28 cellular contexts compared by ENCODE assay signal in genomic region chr1:91816055-91816454, GRCh38.
DNase-seq lines count a peak whose midpoint lies in the region; ATAC-seq, FAIRE-seq and TF ChIP-seq lines count a peak whose summit lies in the region.
"Had no signal": no experiment of that assay in that cellular context is flagged by ENCODE, and none has a peak within 500 bp of the region (broad histone marks: within the 10 kb centered on the region; RNA-seq: fewer than 3 reads in every experiment).

No MANE protein-coding gene starts in this region.

- H3K79me2 ChIP-seq in astrocyte (ENCODE audit: insufficient read depth, low read length), result no peaks in the 10 kb centered on the region

- DNase-seq in astrocyte (ENCODE audit: low read depth), result no peak
- no peak for DNase-seq in kidney
- DNase-seq in nephron progenitor cell, result no peak
- no peak for DNase-seq in type B pancreatic cell (ENCODE audit: extremely low spot score, unreplicated experiment)
- no peak for DNase-seq in NCI-H446 treated with DMSO at 0.1 percent for 48 hours (lab: John Stamatoyannopoulos, UW)
- DNase-seq: activated CD4-positive, alpha-beta T cell treated with anti-CD3 and anti-CD28 coated beads for 36 hours; activated effector memory CD4-positive, alpha-beta T cell treated with Interleukin-2 at 50 U/mL for 16 hours; activated T-cell treated with anti-CD3 and anti-CD28 coated beads for 4 hours; central memory CD4-positive, alpha-beta T cell; foreskin fibroblast; H9; heart right ventricle; Karpas-422; kidney glomerular epithelial cell; mucosa of descending colon; NCI-H2107; NCI-H774; SIG-M5; sigmoid colon; stimulated activated CD4-positive, alpha-beta T cell treated with anti-CD3 and anti-CD28 coated beads, Interleukin-4, amount 100 ng/mL, for 24 hours; T-helper 9 cell; upper lobe of right lung had no signal

- H3K36me3 ChIP-seq in astrocyte (ENCODE audit: insufficient read depth, low read length) (no peaks in the 10 kb centered on the region), kidney (ENCODE audit: control insufficient read depth in 1 of 2, insufficient read depth in 2 of 2, low read length in 2 of 2) (no peaks in the 10 kb centered on the region)
- H3K36me3 ChIP-seq: heart right ventricle, sigmoid colon, upper lobe of right lung had no signal

- H3K4me3 Mint-ChIP-seq in astrocyte (ENCODE audit: unreplicated experiment), result no peak overlapping the region
- H3K4me3 Mint-ChIP-seq in nephron progenitor cell, result no peak overlapping the region
- H3K4me3 Mint-ChIP-seq in type B pancreatic cell, result no peak overlapping the region
- H3K4me3 Mint-ChIP-seq: activated CD4-positive, alpha-beta T cell treated with anti-CD3 and anti-CD28 coated beads for 36 hours; activated naive CD8-positive, alpha-beta T cell; H9 had no signal

- H3K27me3 Mint-ChIP-seq in astrocyte (ENCODE audit: low read depth, unreplicated experiment) (peaks cover 2% of the 10 kb centered on the region), nephron progenitor cell (ENCODE audit: low read depth, poor library complexity) (no peaks in the 10 kb centered on the region), type B pancreatic cell (no peaks in the 10 kb centered on the region)
- H3K27me3 Mint-ChIP-seq: activated CD4-positive, alpha-beta T cell treated with anti-CD3 and anti-CD28 coated beads for 36 hours; activated naive CD8-positive, alpha-beta T cell had no signal

- H3K36me3 Mint-ChIP-seq in astrocyte (ENCODE audit: low read depth, unreplicated experiment) (no peaks in the 10 kb centered on the region), nephron progenitor cell (ENCODE audit: low read depth) (no peaks in the 10 kb centered on the region), type B pancreatic cell (no peaks in the 10 kb centered on the region)

- no peaks in the 10 kb centered on the region for H4K20me1 ChIP-seq in astrocyte (ENCODE audit: insufficient read depth, low read length)

- H3K4me1 Mint-ChIP-seq in astrocyte (ENCODE audit: low read depth, unreplicated experiment), result peaks cover 18% of the 10 kb centered on the region
- H3K4me1 Mint-ChIP-seq in nephron progenitor cell, result peaks cover 44% of the 10 kb centered on the region
- H3K4me1 Mint-ChIP-seq in type B pancreatic cell (ENCODE audit: unreplicated experiment), result peaks cover 47% of the 10 kb centered on the region

- intact Hi-C loops in kidney (cut with DNase I), result no loop called here

- no peak for ATAC-seq in HG02973 (IDR thresholded peaks at IDR 0.05; ENCODE audit: unreplicated experiment)
- ATAC-seq in GM21529 (IDR thresholded peaks at IDR 0.05; ENCODE audit: unreplicated experiment), result no peak
- ATAC-seq in HG03432 (IDR thresholded peaks at IDR 0.05; ENCODE audit: unreplicated experiment), result no peak
- ATAC-seq: activated CD4-positive, alpha-beta T cell treated with anti-CD3 and anti-CD28 coated beads for 36 hours; heart right ventricle; mucosa of descending colon; upper lobe of right lung had no signal

- TF ChIP-seq CTCF in astrocyte (IDR thresholded peaks at IDR 0.05; ENCODE audit: insufficient read depth, low read depth, low read length) (no peak), kidney (IDR thresholded peaks at IDR 0.05; ENCODE audit: borderline replicate concordance, extremely low read depth, insufficient read depth) (no peak), nephron progenitor cell (IDR thresholded peaks at IDR 0.05) (no peak), type B pancreatic cell (conservative IDR thresholded peaks at IDR 0.05) (no peak)

- H3K27me3 ChIP-seq in astrocyte (ENCODE audit: insufficient read depth, low read length), result no peaks in the 10 kb centered on the region
- H3K27me3 ChIP-seq: heart right ventricle, sigmoid colon, upper lobe of right lung had no signal

- no peak overlapping the region for H3K9ac ChIP-seq in astrocyte (ENCODE audit: low read length)
- H3K9ac ChIP-seq in kidney (ENCODE audit: low read length in 2 of 2), result peak overlapping the region in 1 of 2 donors; percentile 42

- H3K27ac ChIP-seq in astrocyte (ENCODE audit: low read depth, low read length) (no peak overlapping the region), kidney (ENCODE audit: low read depth in 2 of 2, low read length in 2 of 2) (peak overlapping the region; percentile 68 to 75)
- H3K27ac ChIP-seq: upper lobe of right lung had no signal

- H3K27ac Mint-ChIP-seq in astrocyte (ENCODE audit: unreplicated experiment), result peak overlapping the region; percentile 10
- H3K27ac Mint-ChIP-seq in nephron progenitor cell, result peak overlapping the region; percentile 26
- H3K27ac Mint-ChIP-seq in type B pancreatic cell, result peak overlapping the region; percentile 21
- H3K27ac Mint-ChIP-seq: activated CD4-positive, alpha-beta T cell treated with anti-CD3 and anti-CD28 coated beads for 36 hours; activated naive CD8-positive, alpha-beta T cell; H9 had no signal

- H2AFZ ChIP-seq in astrocyte (ENCODE audit: low read depth, low read length), result no peak overlapping the region

- no peak for FAIRE-seq in astrocyte (lab: Jason Lieb, UNC)
- peak; percentile 87 for FAIRE-seq in kidney (lab: Jason Lieb, UNC)
- FAIRE-seq: GM12892, RCC 7860 had no signal

- H3K4me2 ChIP-seq in astrocyte (ENCODE audit: low read length), result no peak overlapping the region

- H3K9me3 ChIP-seq in astrocyte (ENCODE audit: insufficient read depth, low read depth, low read length) (no peaks in the 10 kb centered on the region), kidney (ENCODE audit: control insufficient read depth in 1 of 2, low read length in 2 of 2) (no peaks in the 10 kb centered on the region)
- H3K9me3 ChIP-seq: heart right ventricle, mucosa of descending colon, sigmoid colon, upper lobe of right lung had no signal

- H3K9me3 Mint-ChIP-seq in astrocyte (ENCODE audit: unreplicated experiment) (no peaks in the 10 kb centered on the region), nephron progenitor cell (no peaks in the 10 kb centered on the region), type B pancreatic cell (no peaks in the 10 kb centered on the region)
- H3K9me3 Mint-ChIP-seq: H9 had no signal

- H3K4me3 ChIP-seq in astrocyte (ENCODE audit: insufficient read depth, low read depth, low read length) (no peak overlapping the region), kidney (ENCODE audit: low read length in 2 of 2) (no peak overlapping the region)
- H3K4me3 ChIP-seq: heart right ventricle, mucosa of descending colon, sigmoid colon, upper lobe of right lung had no signal

- H3K4me1 ChIP-seq in astrocyte (ENCODE audit: insufficient read depth, low read length) (no peaks in the 10 kb centered on the region), kidney (ENCODE audit: control insufficient read depth in 1 of 2, insufficient read depth in 1 of 2, low read depth in 1 of 2, low read length in 2 of 2) (peaks cover 12 to 44% of the 10 kb centered on the region in 2 donors)
